40 cellular contexts compared by ENCODE assay signal in genomic region chr2:61795408-61795807, GRCh38. TPM values are rescaled to one million over a fixed set of nuclear protein-coding genes. Genes with fewer than 3 reads are reported as not detected.
"Had no signal": no experiment of that assay in that cellular context is flagged by ENCODE, and none has a peak within 500 bp of the region (broad histone marks: within the 10 kb centered on the region; RNA-seq: fewer than 3 reads in every experiment).

No MANE protein-coding gene starts in this region.

- H3K27ac Mint-ChIP-seq: activated naive CD4-positive, alpha-beta T cell treated with anti-CD3 and anti-CD28 coated beads for 36 hours; activated naive CD4-positive, alpha-beta T cell treated with anti-CD3 and anti-CD28 coated beads, Interleukin-2, amount 10 ng/mL, durations not matched to agents 7 days and 5 days; activated naive CD4-positive, alpha-beta T cell treated with anti-CD3 and anti-CD28 coated beads, Interleukin-2, amount 50 U/mL, for 24 hours; activated naive CD4-positive, alpha-beta T cell treated with anti-CD3 and anti-CD28 coated beads, Interleukin-2, amount 50 U/mL, for 72 hours; activated naive CD8-positive, alpha-beta T cell; activated naive CD8-positive, alpha-beta T cell treated with anti-CD3 and anti-CD28 coated beads for 36 hours; activated naive CD8-positive, alpha-beta T cell treated with anti-CD3 and anti-CD28 coated beads, Interleukin-2, amount 10 ng/mL, durations not matched to agents 7 days and 5 days; activated naive CD8-positive, alpha-beta T cell treated with anti-CD3 and anti-CD28 coated beads, Interleukin-2, amount 50 U/mL, for 24 hours; activated T-cell treated with anti-CD3 and anti-CD28 coated beads, Interleukin-2, amount 50 U/mL, for 24 hours; activated T-cell treated with anti-CD3 and anti-CD28 coated beads, Interleukin-2, amount 50 U/mL, for 72 hours; activated T-helper 1 cell treated with anti-CD3 and anti-CD28 coated beads, Interleukin-12 subunit alpha, Interleukin-12 subunit beta, Interleukin-2, Interleukin-4 antibody, amounts not matched to agents 30 ng/mL and 10 ng/mL and 1 ng/mL, durations not matched to agents 14 hours and 24 hours and 36 hours; activated T-helper 2 cell treated with anti-CD3 and anti-CD28 coated beads, Interferon-gamma antibody, Interleukin-2, Interleukin-4, amounts not matched to agents 10 μg/mL and 5 μg/mL and 100 μg/mL, durations not matched to agents 14 hours and 24 hours and 36 hours; brain had no signal

- H3K36me3 ChIP-seq: adrenal gland, ascending aorta, brain microvascular endothelial cell, breast epithelium, cardiac muscle cell had no signal

- H3K9me3 ChIP-seq: adrenal gland, ascending aorta, body of pancreas, breast epithelium had no signal

- H3K27me3 ChIP-seq: adrenal gland, ascending aorta, body of pancreas, brain microvascular endothelial cell, breast epithelium had no signal

- H3K27me3 Mint-ChIP-seq: activated naive CD8-positive, alpha-beta T cell treated with anti-CD3 and anti-CD28 coated beads for 36 hours; brain; central memory CD8-positive, alpha-beta T cell had no signal

- DNase-seq: activated effector memory CD4-positive, alpha-beta T cell treated with anti-CD3 and anti-CD28 coated beads, Interleukin-2, amount 50 U/mL, for 16 hours; activated effector memory CD4-positive, alpha-beta T cell treated with Interleukin-2 at 50 U/mL for 16 hours; activated gamma-delta T cell; activated gamma-delta T cell treated with Interleukin-2 at 50 U/mL for 16 hours; activated naive CD4-positive, alpha-beta T cell; activated naive CD4-positive, alpha-beta T cell treated with anti-CD3 and anti-CD28 coated beads for 36 hours; activated naive CD4-positive, alpha-beta T cell treated with anti-CD3 and anti-CD28 coated beads, Interleukin-2, amount 10 ng/mL, durations not matched to agents 7 days and 5 days; activated naive CD4-positive, alpha-beta T cell treated with anti-CD3 and anti-CD28 coated beads, Interleukin-2, amount 50 U/mL, for 16 hours; activated naive CD4-positive, alpha-beta T cell treated with Interleukin-2 at 50 U/mL for 16 hours; activated naive CD8-positive, alpha-beta T cell treated with anti-CD3 and anti-CD28 coated beads for 36 hours; activated naive CD8-positive, alpha-beta T cell treated with anti-CD3 and anti-CD28 coated beads, Interleukin-2, amount 10 ng/mL, durations not matched to agents 7 days and 5 days; activated naive CD8-positive, alpha-beta T cell treated with anti-CD3 and anti-CD28 coated beads, Interleukin-2, amount 50 U/mL, for 24 hours; activated T-cell treated with anti-CD3 and anti-CD28 coated beads for 4 hours; activated T-cell treated with anti-CD3 and anti-CD28 coated beads, Interleukin-2, amount 50 U/mL, for 1 hour; activated T-cell treated with anti-CD3 and anti-CD28 coated beads, Interleukin-2, amount 50 U/mL, for 24 hours; activated T-cell treated with anti-CD3 and anti-CD28 coated beads, Interleukin-2, amount 50 U/mL, for 4 hours; activated T-cell treated with anti-CD3 and anti-CD28 coated beads, Interleukin-2, amount 50 U/mL, for 48 hours; activated T-cell treated with anti-CD3 and anti-CD28 coated beads, Interleukin-2, amount 50 U/mL, for 72 hours; adrenal gland; amniotic stem cell; amygdala; anterior cingulate cortex; aorta; body of pancreas; brain microvascular endothelial cell; caudate nucleus; central memory CD4-positive, alpha-beta T cell; cerebellar nuclear complex had no signal

- ATAC-seq: activated naive CD4-positive, alpha-beta T cell treated with anti-CD3 and anti-CD28 coated beads, Interleukin-2, amount 50 U/mL, for 72 hours; activated naive CD8-positive, alpha-beta T cell treated with anti-CD3 and anti-CD28 coated beads, Interleukin-2, amount 50 U/mL, for 24 hours; activated T-cell treated with anti-CD3 and anti-CD28 coated beads, Interleukin-2, amount 50 U/mL, for 4 hours; activated T-cell treated with anti-CD3 and anti-CD28 coated beads, Interleukin-2, amount 50 U/mL, for 72 hours; body of pancreas had no signal

- H3K27ac ChIP-seq: adrenal gland, ascending aorta, body of pancreas, brain microvascular endothelial cell, breast epithelium, cardiac muscle cell had no signal

- H3K36me3 Mint-ChIP-seq: activated naive CD4-positive, alpha-beta T cell treated with anti-CD3 and anti-CD28 coated beads, Interleukin-2, amount 10 ng/mL, durations not matched to agents 7 days and 5 days; activated naive CD4-positive, alpha-beta T cell treated with anti-CD3 and anti-CD28 coated beads, Interleukin-2, amount 50 U/mL, for 24 hours; activated naive CD4-positive, alpha-beta T cell treated with anti-CD3 and anti-CD28 coated beads, Interleukin-2, amount 50 U/mL, for 72 hours; activated naive CD8-positive, alpha-beta T cell; activated naive CD8-positive, alpha-beta T cell treated with anti-CD3 and anti-CD28 coated beads for 36 hours; activated naive CD8-positive, alpha-beta T cell treated with anti-CD3 and anti-CD28 coated beads, Interleukin-2, amount 10 ng/mL, durations not matched to agents 7 days and 5 days; brain had no signal

- H3K4me1 Mint-ChIP-seq: brain had no signal

- H3K4me1 ChIP-seq: adrenal gland, ascending aorta, body of pancreas, breast epithelium had no signal

- FAIRE-seq: astrocyte, bronchial epithelial cell had no signal

- H3K4me3 ChIP-seq: adrenal gland, ascending aorta, body of pancreas, breast epithelium, cardiac muscle cell had no signal

- H3K4me3 Mint-ChIP-seq: activated naive CD4-positive, alpha-beta T cell treated with anti-CD3 and anti-CD28 coated beads for 36 hours; activated naive CD4-positive, alpha-beta T cell treated with anti-CD3 and anti-CD28 coated beads, Interleukin-2, amount 10 ng/mL, durations not matched to agents 7 days and 5 days; activated naive CD4-positive, alpha-beta T cell treated with anti-CD3 and anti-CD28 coated beads, Interleukin-2, amount 50 U/mL, for 24 hours; activated naive CD8-positive, alpha-beta T cell; activated naive CD8-positive, alpha-beta T cell treated with anti-CD3 and anti-CD28 coated beads for 36 hours; activated naive CD8-positive, alpha-beta T cell treated with anti-CD3 and anti-CD28 coated beads, Interleukin-2, amount 10 ng/mL, durations not matched to agents 7 days and 5 days; activated naive CD8-positive, alpha-beta T cell treated with anti-CD3 and anti-CD28 coated beads, Interleukin-2, amount 50 U/mL, for 24 hours; activated T-cell treated with anti-CD3 and anti-CD28 coated beads, Interleukin-2, amount 50 U/mL, for 24 hours; activated T-cell treated with anti-CD3 and anti-CD28 coated beads, Interleukin-2, amount 50 U/mL, for 4 hours; activated T-cell treated with anti-CD3 and anti-CD28 coated beads, Interleukin-2, amount 50 U/mL, for 72 hours; activated T-helper 1 cell treated with anti-CD3 and anti-CD28 coated beads, Interleukin-12 subunit alpha, Interleukin-12 subunit beta, Interleukin-2, Interleukin-4 antibody, amounts not matched to agents 30 ng/mL and 10 ng/mL and 1 ng/mL, durations not matched to agents 14 hours and 24 hours and 36 hours; brain; central memory CD8-positive, alpha-beta T cell had no signal

- H3K9me3 Mint-ChIP-seq: activated naive CD4-positive, alpha-beta T cell treated with anti-CD3 and anti-CD28 coated beads for 36 hours; activated naive CD4-positive, alpha-beta T cell treated with anti-CD3 and anti-CD28 coated beads, Interleukin-2, amount 10 ng/mL, durations not matched to agents 7 days and 5 days; activated naive CD4-positive, alpha-beta T cell treated with anti-CD3 and anti-CD28 coated beads, Interleukin-2, amount 50 U/mL, for 24 hours; activated naive CD4-positive, alpha-beta T cell treated with anti-CD3 and anti-CD28 coated beads, Interleukin-2, amount 50 U/mL, for 72 hours; activated naive CD8-positive, alpha-beta T cell treated with anti-CD3 and anti-CD28 coated beads for 36 hours; activated naive CD8-positive, alpha-beta T cell treated with anti-CD3 and anti-CD28 coated beads, Interleukin-2, amount 10 ng/mL, durations not matched to agents 7 days and 5 days; activated naive CD8-positive, alpha-beta T cell treated with anti-CD3 and anti-CD28 coated beads, Interleukin-2, amount 50 U/mL, for 24 hours; activated T-cell treated with anti-CD3 and anti-CD28 coated beads, Interleukin-2, amount 50 U/mL, for 24 hours; activated T-cell treated with anti-CD3 and anti-CD28 coated beads, Interleukin-2, amount 50 U/mL, for 4 hours; activated T-cell treated with anti-CD3 and anti-CD28 coated beads, Interleukin-2, amount 50 U/mL, for 72 hours; activated T-helper 1 cell treated with anti-CD3 and anti-CD28 coated beads, Interleukin-12 subunit alpha, Interleukin-12 subunit beta, Interleukin-2, Interleukin-4 antibody, amounts not matched to agents 30 ng/mL and 10 ng/mL and 1 ng/mL, durations not matched to agents 14 hours and 24 hours and 36 hours; activated T-helper 2 cell treated with anti-CD3 and anti-CD28 coated beads, Interferon-gamma antibody, Interleukin-2, Interleukin-4, amounts not matched to agents 10 μg/mL and 5 μg/mL and 100 μg/mL, durations not matched to agents 14 hours and 24 hours and 36 hours; brain; central memory CD8-positive, alpha-beta T cell had no signal

RNA-seq across cellular contexts. Expression of gene FAM161A, which starts 58.5 kb away (rescaled TPM):
- total RNA-seq: ascending aorta had no signal
